ENCODE assay signal across 1 cellular context in the genomic region with DNA sequence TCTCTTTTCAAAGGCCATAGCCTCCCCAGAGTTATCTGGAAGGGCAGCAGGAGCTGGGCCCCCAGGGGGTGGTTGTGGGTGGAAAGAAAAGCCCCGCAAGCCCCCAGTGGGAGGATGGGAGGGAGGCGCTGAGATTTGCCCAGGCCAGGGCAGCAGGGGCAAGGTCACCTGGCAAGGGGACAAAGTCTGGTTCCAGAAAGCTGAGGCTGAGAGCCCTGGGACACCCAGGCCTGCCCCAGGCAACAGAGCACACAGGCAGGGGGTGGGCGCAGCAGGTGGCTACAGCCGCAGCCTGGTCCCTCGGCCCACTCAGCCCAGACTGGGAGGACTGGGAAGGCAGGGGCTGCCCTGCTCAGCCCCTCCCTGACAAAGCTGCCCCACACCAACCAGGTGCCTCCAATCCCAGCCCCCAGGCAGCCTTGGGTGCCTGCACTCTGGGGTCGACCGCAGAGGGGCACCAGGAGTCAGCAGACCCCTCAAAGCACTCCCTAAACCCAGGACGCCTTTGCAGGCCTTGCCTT.
TF ChIP-seq lines count a peak whose summit lies in the region.

No MANE protein-coding gene starts in this region.

TF ChIP-seq in K562, 482 proteins besides CTCF, POLR2A, EP300 and RAD21 (continued from another document):
- no peak for TF ChIP-seq FOXM1 (IDR thresholded peaks at IDR 0.05; ENCODE audit: low read depth)
- no peak for TF ChIP-seq FOXM1 (CRISPR knock-in tag; IDR thresholded peaks at IDR 0.05; ENCODE audit: low read depth)
- TF ChIP-seq HNRNPL (IDR thresholded peaks at IDR 0.05; ENCODE audit: low read depth, low read length) = no peak
- no peak for TF ChIP-seq BRF1 (IDR thresholded peaks at IDR 0.05; ENCODE audit: borderline replicate concordance, extremely low read depth, insufficient read length)
- no peak for TF ChIP-seq ETS2 (tag; IDR thresholded peaks at IDR 0.05; ENCODE audit: borderline replicate concordance, poor library complexity, severe bottlenecking)
- no peak for TF ChIP-seq ZNF408 (CRISPR knock-in tag; IDR thresholded peaks at IDR 0.05; ENCODE audit: low read depth)
- TF ChIP-seq ZNF232 (CRISPR knock-in tag; IDR thresholded peaks at IDR 0.05) = no peak
- TF ChIP-seq ZBTB7A (IDR thresholded peaks at IDR 0.05; ENCODE audit: borderline replicate concordance, control insufficient read depth, low read depth, low read length) = no peak
- TF ChIP-seq FOXA1 (IDR thresholded peaks at IDR 0.05; ENCODE audit: borderline replicate concordance) = no peak
